Comparison of ENCODE assay signal across 2 cellular contexts in the genomic region with DNA sequence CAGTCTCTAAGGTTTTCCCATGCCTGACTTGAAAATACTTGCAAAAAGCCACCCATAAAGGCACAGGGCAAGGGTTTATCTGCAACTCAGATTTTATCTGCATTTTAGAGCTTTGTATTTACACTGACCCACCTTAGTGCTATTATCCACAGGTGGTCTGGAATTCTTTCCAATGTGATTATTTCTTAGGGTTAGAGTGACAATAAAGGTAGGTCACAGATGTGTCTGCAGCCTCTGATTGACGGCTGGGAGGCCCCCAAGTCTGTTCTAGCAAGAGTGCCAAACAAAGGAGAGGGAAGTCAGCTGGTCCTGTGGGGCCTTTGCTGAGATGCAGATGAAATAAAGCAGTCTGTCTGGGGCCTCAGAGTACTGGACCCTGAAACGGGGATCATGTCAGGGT.
TF ChIP-seq lines count a peak whose summit lies in the region.

No MANE protein-coding gene starts in this region.

TF ChIP-seq in GM23338, 12 proteins besides CTCF, POLR2A, EP300 and RAD21:
- TF ChIP-seq JUNB (IDR thresholded peaks at IDR 0.05; ENCODE audit: unreplicated experiment), result no peak
- TF ChIP-seq STAT1 (IDR thresholded peaks at IDR 0.05; ENCODE audit: unreplicated experiment), result no peak
- TF ChIP-seq, protein P1, sequence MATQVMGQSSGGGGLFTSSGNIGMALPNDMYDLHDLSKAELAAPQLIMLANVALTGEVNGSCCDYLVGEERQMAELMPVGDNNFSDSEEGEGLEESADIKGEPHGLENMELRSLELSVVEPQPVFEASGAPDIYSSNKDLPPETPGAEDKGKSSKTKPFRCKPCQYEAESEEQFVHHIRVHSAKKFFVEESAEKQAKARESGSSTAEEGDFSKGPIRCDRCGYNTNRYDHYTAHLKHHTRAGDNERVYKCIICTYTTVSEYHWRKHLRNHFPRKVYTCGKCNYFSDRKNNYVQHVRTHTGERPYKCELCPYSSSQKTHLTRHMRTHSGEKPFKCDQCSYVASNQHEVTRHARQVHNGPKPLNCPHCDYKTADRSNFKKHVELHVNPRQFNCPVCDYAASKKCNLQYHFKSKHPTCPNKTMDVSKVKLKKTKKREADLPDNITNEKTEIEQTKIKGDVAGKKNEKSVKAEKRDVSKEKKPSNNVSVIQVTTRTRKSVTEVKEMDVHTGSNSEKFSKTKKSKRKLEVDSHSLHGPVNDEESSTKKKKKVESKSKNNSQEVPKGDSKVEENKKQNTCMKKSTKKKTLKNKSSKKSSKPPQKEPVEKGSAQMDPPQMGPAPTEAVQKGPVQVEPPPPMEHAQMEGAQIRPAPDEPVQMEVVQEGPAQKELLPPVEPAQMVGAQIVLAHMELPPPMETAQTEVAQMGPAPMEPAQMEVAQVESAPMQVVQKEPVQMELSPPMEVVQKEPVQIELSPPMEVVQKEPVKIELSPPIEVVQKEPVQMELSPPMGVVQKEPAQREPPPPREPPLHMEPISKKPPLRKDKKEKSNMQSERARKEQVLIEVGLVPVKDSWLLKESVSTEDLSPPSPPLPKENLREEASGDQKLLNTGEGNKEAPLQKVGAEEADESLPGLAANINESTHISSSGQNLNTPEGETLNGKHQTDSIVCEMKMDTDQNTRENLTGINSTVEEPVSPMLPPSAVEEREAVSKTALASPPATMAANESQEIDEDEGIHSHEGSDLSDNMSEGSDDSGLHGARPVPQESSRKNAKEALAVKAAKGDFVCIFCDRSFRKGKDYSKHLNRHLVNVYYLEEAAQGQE (IDR thresholded peaks at IDR 0.05; ENCODE audit: unreplicated experiment), result no peak
- TF ChIP-seq EZH2phosphoT487 (IDR thresholded peaks at IDR 0.05; ENCODE audit: unreplicated experiment), result no peak
- no peak for TF ChIP-seq ZNF331 (CRISPR knock-in tag; IDR thresholded peaks at IDR 0.05; ENCODE audit: low read depth)
- TF ChIP-seq EZH2 (IDR thresholded peaks at IDR 0.05; ENCODE audit: low read depth, unreplicated experiment), result no peak
- no peak for TF ChIP-seq ZNF462 (CRISPR knock-in tag; IDR thresholded peaks at IDR 0.05)

TF ChIP-seq in IMR-90, 13 proteins besides CTCF, POLR2A, EP300 and RAD21:
- TF ChIP-seq MAFK (IDR thresholded peaks at IDR 0.05; ENCODE audit: low read depth, low read length) (no peak), RCOR1 (IDR thresholded peaks at IDR 0.05; ENCODE audit: insufficient replicate concordance, low read length) (no peak), ELK1 (IDR thresholded peaks at IDR 0.05; ENCODE audit: borderline replicate concordance, low read depth, low read length) (no peak), MXI1 (IDR thresholded peaks at IDR 0.05; ENCODE audit: borderline replicate concordance, low read depth, low read length) (no peak), NFE2L2 (IDR thresholded peaks at IDR 0.05; ENCODE audit: low read depth, low read length) (no peak), CEBPB (IDR thresholded peaks at IDR 0.05; ENCODE audit: low read depth, low read length) (no peak), CHD1 (IDR thresholded peaks at IDR 0.05; ENCODE audit: low read depth, low read length) (no peak), RFX5 (IDR thresholded peaks at IDR 0.05; ENCODE audit: low read depth, low read length) (no peak), BHLHE40 (IDR thresholded peaks at IDR 0.05; ENCODE audit: low read depth, low read length) (no peak), FOS (IDR thresholded peaks at IDR 0.05; ENCODE audit: low read depth, low read length) (no peak), MAZ (IDR thresholded peaks at IDR 0.05; ENCODE audit: borderline replicate concordance, low read depth, low read length) (no peak), SMC3 (IDR thresholded peaks at IDR 0.05; ENCODE audit: low read depth, low read length) (no peak)
- TF ChIP-seq, protein P2, sequence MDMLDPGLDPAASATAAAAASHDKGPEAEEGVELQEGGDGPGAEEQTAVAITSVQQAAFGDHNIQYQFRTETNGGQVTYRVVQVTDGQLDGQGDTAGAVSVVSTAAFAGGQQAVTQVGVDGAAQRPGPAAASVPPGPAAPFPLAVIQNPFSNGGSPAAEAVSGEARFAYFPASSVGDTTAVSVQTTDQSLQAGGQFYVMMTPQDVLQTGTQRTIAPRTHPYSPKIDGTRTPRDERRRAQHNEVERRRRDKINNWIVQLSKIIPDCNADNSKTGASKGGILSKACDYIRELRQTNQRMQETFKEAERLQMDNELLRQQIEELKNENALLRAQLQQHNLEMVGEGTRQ (IDR thresholded peaks at IDR 0.05; ENCODE audit: low read depth, low read length), result no peak
